Comparison of ENCODE assay signal across 26 cellular contexts in genomic region chr7:100370746-100371145, GRCh38. TPM values are rescaled to one million over a fixed set of nuclear protein-coding genes. Genes with fewer than 3 reads are reported as not detected.
DNase-seq lines count a peak whose midpoint lies in the region; ATAC-seq, FAIRE-seq and TF ChIP-seq lines count a peak whose summit lies in the region.
"Had no signal": no experiment of that assay in that cellular context is flagged by ENCODE, and none has a peak within 500 bp of the region (broad histone marks: within the 10 kb centered on the region; RNA-seq: fewer than 3 reads in every experiment).

No MANE protein-coding gene starts in this region.

- H3K18ac ChIP-seq in H1 (ENCODE audit: extremely low read depth, low read length), result peak overlapping the region; percentile 88; the same call in 1 of the 2 replicates

- in situ Hi-C loops in GM13977 (cut with MboI; ENCODE audit: low pct_unique_long_range_greater_than_20kb, low sequenced_read_pairs, unreplicated experiment), result no loop called here

- H3K4me3 Mint-ChIP-seq in CD14-positive monocyte, result no peak overlapping the region
- peak overlapping the region; percentile 49 for H3K4me3 Mint-ChIP-seq in neural crest cell
- H3K4me3 Mint-ChIP-seq: activated CD4-positive, alpha-beta memory T cell treated with anti-CD3 and anti-CD28 coated beads for 36 hours; T-cell had no signal

- peak overlapping the region; percentile 62 for H4K91ac ChIP-seq in H1 (replicated peaks; ENCODE audit: insufficient read length, low read length)

- H3K79me2 ChIP-seq in H1 (ENCODE audit: control insufficient read depth in 1 of 2, insufficient read depth in 2 of 2, low read length in 2 of 2), result no peaks in the 10 kb centered on the region

- H3K23ac ChIP-seq in H1 (ENCODE audit: insufficient read length), result no peak overlapping the region

- peaks cover 21 to 24% of the 10 kb centered on the region in 2 donors for H3K36me3 Mint-ChIP-seq in CD14-positive monocyte
- H3K36me3 Mint-ChIP-seq in neural crest cell (ENCODE audit: low read depth), result peaks cover 2% of the 10 kb centered on the region

- H2BK5ac ChIP-seq in H1 (ENCODE audit: low read depth, low read length), result peak overlapping the region; percentile 6; the same call in 1 of the 2 replicates

- no peaks in the 10 kb centered on the region for H3K23me2 ChIP-seq in H1 (ENCODE audit: low read depth, low read length)

- POLR2A ChIA-PET in H1 (lab: Charles Lee; ENCODE audit: partially characterized antibody), result interaction anchor here (0.6 to 3.7 kb wide), 8 partner anchors 10 to 59 kb away, joined by 3 to 21 read pairs (median 4); partner anchors contain the start of gene MEPCE

- FAIRE-seq in H1 (lab: Jason Lieb, UNC), result no peak
- FAIRE-seq: HTR-8/SVneo had no signal

- ATAC-seq in GM18861 (IDR thresholded peaks at IDR 0.05; ENCODE audit: unreplicated experiment), result no peak
- ATAC-seq in SK-N-SH treated with all-trans-retinoic acid at 6 μM for 48 hours, result no peak
- ATAC-seq: foreskin keratinocyte, left colon, mucosa of descending colon, T-cell had no signal

- no peaks in the 10 kb centered on the region for H3K9me3 Mint-ChIP-seq in CD14-positive monocyte
- no peaks in the 10 kb centered on the region for H3K9me3 Mint-ChIP-seq in neural crest cell
- H3K9me3 Mint-ChIP-seq: activated CD4-positive, alpha-beta memory T cell treated with anti-CD3 and anti-CD28 coated beads for 36 hours; T-cell had no signal

- CTCF ChIA-PET in H1 (lab: Charles Lee; ENCODE audit: partially characterized antibody), result interaction anchor here (0.7 kb wide), 1 partner anchor 38 kb away, joined by 3 read pairs; no protein-coding TSS in a partner anchor

- TF ChIP-seq CTCF in CD14-positive monocyte (IDR thresholded peaks at IDR 0.05), result no peak
- TF ChIP-seq CTCF in H1 (IDR thresholded peaks at IDR 0.05; ENCODE audit: control extremely low read depth in 1 of 3, insufficient read depth in 1 of 3, low read depth in 1 of 3, low read length in 3 of 3), result no peak
- no peak for TF ChIP-seq CTCF in neural crest cell (conservative IDR thresholded peaks at IDR 0.05)
- no peak for TF ChIP-seq CTCF in GM13977 (IDR thresholded peaks at IDR 0.05; ENCODE audit: extremely low read depth, insufficient read depth, missing control alignments)

- peak overlapping the region; percentile 74 for H4K5ac ChIP-seq in H1 (ENCODE audit: insufficient read length, low read depth, low read length)

- no peak overlapping the region for H4K8ac ChIP-seq in H1 (ENCODE audit: extremely low read depth, insufficient read depth, low read length)

- no peak for TF ChIP-seq EP300 in H1 (IDR thresholded peaks at IDR 0.05; ENCODE audit: borderline replicate concordance in 1 of 2, low read depth in 2 of 2, low read length in 2 of 2)

- 71% methylated on average over 6 of the region's 6 CpGs; no CpG with 5 or more reads in 1 of the 2 experiments for WGBS in H1 (ENCODE audit: extremely low coverage in 1 of 2, insufficient coverage in 1 of 2, insufficient read length in 1 of 2, insufficient replicate concordance in 2 of 2, low coverage in 1 of 2, low lambda C conversion rate in 2 of 2, missing lambda C conversion rate in 1 of 2), 2 experiments

- intact Hi-C loops in CD14-positive monocyte (cut with micrococcal nuclease), result no loop called here

- no peak overlapping the region for H2BK15ac ChIP-seq in H1 (ENCODE audit: low read length)

- TF ChIP-seq POLR2A in H1 (IDR thresholded peaks at IDR 0.05; ENCODE audit: control extremely low read depth in 1 of 2, low read depth in 2 of 2, low read length in 2 of 2), result 0 out of 3 replicates have a peak, but pooled peaks of 1 of the 2 experiments have one; percentile 7

- H3K4me1 Mint-ChIP-seq in CD14-positive monocyte (peaks cover 91% of the 10 kb centered on the region), neural crest cell (peaks cover 11% of the 10 kb centered on the region)

- DNase-seq in CD14-positive monocyte (ENCODE audit: low spot score), result no peak
- DNase-seq in H1 (ENCODE audit: low read depth in 1 of 2, low spot score in 2 of 2), result no peak
- no peak for DNase-seq in neural crest cell (ENCODE audit: low read depth, low spot score)
- no peak for DNase-seq in GM13977 (ENCODE audit: low spot score)
- DNase-seq in SIG-M5 (lab: John Stamatoyannopoulos, UW), result no peak
- DNase-seq: activated CD4-positive, alpha-beta memory T cell treated with anti-CD3 and anti-CD28 coated beads for 36 hours; Calu3; dermis blood vessel endothelial cell; foreskin keratinocyte; GM23248; left colon; NCI-H1436 treated with DMSO at 0.1 percent for 48 hours; NCI-H2171 treated with DMSO at 0.1 percent for 48 hours; Right ventricle myocardium superior; stimulated activated CD4-positive, alpha-beta T cell treated with anti-CD3 and anti-CD28 coated beads, Interleukin-15, amount 100 ng/mL, for 24 hours; stimulated activated naive CD4-positive, alpha-beta T cell; T-cell had no signal

- H3K4me1 ChIP-seq in HUES6 (ENCODE audit: control insufficient read depth, insufficient read depth, low read length), result peaks cover 38% of the 10 kb centered on the region
- peaks cover 0 to 31% (median 19%) of the 10 kb centered on the region in 4 experiments; a peak in 6 of 7 replicates for H3K4me1 ChIP-seq in H1 (replicated peaks in 1 of 4; ENCODE audit: control insufficient read depth in 3 of 4, insufficient read depth in 4 of 4, low read length in 3 of 4)
- H3K4me1 ChIP-seq: foreskin keratinocyte had no signal

- peak overlapping the region; percentile 99 to 100 (median 99) for H3K27ac Mint-ChIP-seq in CD14-positive monocyte
- H3K27ac Mint-ChIP-seq in neural crest cell (ENCODE audit: unreplicated experiment), result no peak overlapping the region
- H3K27ac Mint-ChIP-seq: activated CD4-positive, alpha-beta memory T cell treated with anti-CD3 and anti-CD28 coated beads for 36 hours had no signal

- peaks cover 0 to 6% (median 0%) of the 10 kb centered on the region in 3 donors for H3K27me3 Mint-ChIP-seq in CD14-positive monocyte (ENCODE audit: low read depth in 3 of 3)
- H3K27me3 Mint-ChIP-seq in neural crest cell (ENCODE audit: low read depth), result peaks cover 2% of the 10 kb centered on the region
- H3K27me3 Mint-ChIP-seq: activated CD4-positive, alpha-beta memory T cell treated with anti-CD3 and anti-CD28 coated beads for 36 hours; T-cell had no signal

- no peaks in the 10 kb centered on the region for H4K20me1 ChIP-seq in H1 (replicated peaks in 1 of 2; ENCODE audit: control insufficient read depth in 1 of 2, insufficient read depth in 2 of 2, low read length in 2 of 2)

- no peak overlapping the region for H3K14ac ChIP-seq in H1 (ENCODE audit: insufficient read length)

- H2BK12ac ChIP-seq in H1 (ENCODE audit: low read depth, low read length), result peak overlapping the region; percentile 90

- H3K36me3 ChIP-seq in HUES6 (ENCODE audit: control insufficient read depth, insufficient read depth, low read length) (peaks cover 10% of the 10 kb centered on the region), H1 (ENCODE audit: control insufficient read depth in 2 of 4, insufficient read depth in 4 of 4, low read length in 3 of 4) (peaks cover 0 to 13% (median 0%) of the 10 kb centered on the region in 4 experiments; a peak in 1 of 8 replicates)
- H3K36me3 ChIP-seq: right atrium auricular region had no signal

- no peak overlapping the region for H2AK5ac ChIP-seq in H1 (ENCODE audit: low read depth, low read length)

- peaks cover 2% of the 10 kb centered on the region; the same call in 1 of the 2 replicates for H3K79me1 ChIP-seq in H1 (ENCODE audit: low read depth, low read length)

- H3K4ac ChIP-seq in H1 (replicated peaks; ENCODE audit: insufficient read length, low read depth, low read length), result no peak overlapping the region

- no peak overlapping the region for H3K9ac ChIP-seq in HUES6 (ENCODE audit: low read length)
- no peak overlapping the region for H3K9ac ChIP-seq in H1 (replicated peaks in 1 of 4; ENCODE audit: extremely low read depth in 1 of 4, low read depth in 3 of 4, low read length in 3 of 4)
- H3K9ac ChIP-seq: GM23248 had no signal

- H2BK20ac ChIP-seq in H1 (ENCODE audit: low read length), result peak overlapping the region; percentile 72; the same call in 1 of the 2 replicates

- H3K27me3 ChIP-seq in HUES6 (ENCODE audit: control insufficient read depth, insufficient read depth, low read length) (no peaks in the 10 kb centered on the region), H1 (replicated peaks in 1 of 4; ENCODE audit: control insufficient read depth in 3 of 4, extremely low read depth in 1 of 4, insufficient read depth in 3 of 4, low read length in 3 of 4) (0 out of 7 replicates have a peak, but pooled peaks cover 0 to 2% (median 0%) of the 10 kb centered on the region in 4 experiments)
- H3K27me3 ChIP-seq: foreskin keratinocyte, right atrium auricular region, tibial nerve had no signal

- no peak for TF ChIP-seq RAD21 in H1 (IDR thresholded peaks at IDR 0.05 in 1 of 2, conservative IDR thresholded peaks at IDR 0.05 in 1 of 2; ENCODE audit: low read depth in 2 of 2, low read length in 2 of 2)

- H3K56ac ChIP-seq in H1 (replicated peaks; ENCODE audit: insufficient read length, low read depth, low read length), result no peak overlapping the region

- H2BK120ac ChIP-seq in H1 (replicated peaks; ENCODE audit: low read depth, low read length), result no peak overlapping the region

- H3K9me3 ChIP-seq in HUES6 (ENCODE audit: control insufficient read depth, insufficient read depth, low read depth, low read length), result no peaks in the 10 kb centered on the region
- H3K9me3 ChIP-seq in H1 (ENCODE audit: insufficient read depth in 2 of 2, low read depth in 1 of 2, low read length in 1 of 2), result no peaks in the 10 kb centered on the region
- H3K9me3 ChIP-seq: mucosa of descending colon, right atrium auricular region, tibial nerve had no signal

- no peak overlapping the region for H3K4me3 ChIP-seq in HUES6 (ENCODE audit: low read depth, low read length)
- no peak overlapping the region for H3K4me3 ChIP-seq in H1 (ENCODE audit: extremely low read depth in 1 of 4, insufficient read depth in 2 of 4, low read depth in 3 of 4, low read length in 4 of 4)
- H3K4me3 ChIP-seq: GM23248, mucosa of descending colon, right atrium auricular region, tibial nerve had no signal

- H3K4me2 ChIP-seq in H1 (ENCODE audit: insufficient read depth in 1 of 2, low read depth in 2 of 2, low read length in 2 of 2), result peak overlapping the region in 1 of 2 experiments; percentile 48; a peak in 1 of 4 replicates

- 0 out of 2 replicates have a peak overlapping the region, but pooled peaks have one; percentile 22 for H3K27ac ChIP-seq in HUES6 (ENCODE audit: low read depth, low read length)
- H3K27ac ChIP-seq in H1 (ENCODE audit: low read depth, low read length), result no peak overlapping the region
- H3K27ac ChIP-seq: epithelial cell of prostate, foreskin keratinocyte, GM23248, VCaP had no signal

- no peak overlapping the region for H2AFZ ChIP-seq in H1 (ENCODE audit: low read length)
- H2AFZ ChIP-seq: GM23248 had no signal

RNA-seq across cellular contexts. Expression of gene PILRA, which starts 2.5 kb away (rescaled TPM):
- polyA plus RNA-seq in CD14-positive monocyte (100 to 1,000 TPM; 364 to 491 TPM), H1 (2011; rRNA removed) (10.6 and 14.6 TPM in 2 replicates)
- total RNA-seq in H1 (2021; fragmentation: NEBNext Ultra II Directional; extraction: Animal tissue kit (Norgen Biotek cat#: 25700)), result 7.3 and 7.6 TPM in 2 replicates
- 10.5 TPM for polyA plus RNA-seq in H1 (2011; cell fraction: cytosol; rRNA removed)
- 28.5 TPM for polyA plus RNA-seq in H1 (2011; cell fraction: nucleus; rRNA removed)
- 4.3 to 10.2 TPM (median 6.3 TPM) in 4 replicates for polyA plus RNA-seq in H1 (2012, experiment 1 of 2)
- polyA plus RNA-seq in H1 (2012, experiment 2 of 2), result 1.2 TPM
- 4.1 TPM for polyA plus RNA-seq in H1 (2013, experiment 1 of 2)
- 3.1 TPM for polyA plus RNA-seq in H1 (2013, experiment 2 of 2)
- 1.5 and 3.7 TPM in 2 replicates for polyA minus RNA-seq in H1 (2011; rRNA and poly(A)+ RNA removed)
- polyA minus RNA-seq in H1 (2011; cell fraction: cytosol; rRNA and poly(A)+ RNA removed), result not detected
- polyA minus RNA-seq in H1 (2011; cell fraction: nucleus; rRNA and poly(A)+ RNA removed), result 8.8 TPM
- 2.6 and 2.7 TPM in 2 replicates for total RNA-seq in neural crest cell
- total RNA-seq: GM23248 had no signal

RNA-seq across cellular contexts. Expression of gene PILRB, which starts 12.8 kb away (rescaled TPM):
- polyA plus RNA-seq in CD14-positive monocyte (1 to 10 TPM; 1.7 to 2.2 TPM), H1 (2011; rRNA removed) (49.9 and 66.4 TPM in 2 replicates)
- total RNA-seq in H1 (2021; fragmentation: NEBNext Ultra II Directional; extraction: Animal tissue kit (Norgen Biotek cat#: 25700)), result 32.2 and 34.4 TPM in 2 replicates
- polyA plus RNA-seq in H1 (2011; cell fraction: cytosol; rRNA removed), result 79.7 TPM
- 359 TPM for polyA plus RNA-seq in H1 (2011; cell fraction: nucleus; rRNA removed)
- polyA plus RNA-seq in H1 (2012, experiment 1 of 2), result 30.1 to 49.2 TPM (median 44.8 TPM) in 4 replicates
- 16.2 TPM for polyA plus RNA-seq in H1 (2012, experiment 2 of 2)
- polyA plus RNA-seq in H1 (2013, experiment 1 of 2), result 22.7 TPM
- polyA plus RNA-seq in H1 (2013, experiment 2 of 2), result 18.3 TPM
- 16.8 and 26.5 TPM in 2 replicates for polyA minus RNA-seq in H1 (2011; rRNA and poly(A)+ RNA removed)
- polyA minus RNA-seq in H1 (2011; cell fraction: cytosol; rRNA and poly(A)+ RNA removed), result 7.7 TPM
- polyA minus RNA-seq in H1 (2011; cell fraction: nucleus; rRNA and poly(A)+ RNA removed), result 50.2 TPM
- total RNA-seq in neural crest cell, result 36.5 and 36.6 TPM in 2 replicates

RNA-seq across cellular contexts. Expression of gene ZCWPW1, which starts 57.8 kb away (rescaled TPM):
- polyA plus RNA-seq in CD14-positive monocyte, result 1 to 10 TPM in 1 of 2 donors, under 1 TPM in 1; 0.60 to 1.2 TPM
- total RNA-seq in H1 (2021; fragmentation: NEBNext Ultra II Directional; extraction: Animal tissue kit (Norgen Biotek cat#: 25700)), result 1.4 and 2.7 TPM in 2 replicates
- polyA plus RNA-seq in H1 (2011; rRNA removed), result 0.51 and 0.75 TPM in 2 replicates
- polyA plus RNA-seq in H1 (2011; cell fraction: cytosol; rRNA removed), result 1.5 TPM
- 2.8 TPM for polyA plus RNA-seq in H1 (2011; cell fraction: nucleus; rRNA removed)
- 1.0 to 2.7 TPM (median 1.6 TPM) in 4 replicates for polyA plus RNA-seq in H1 (2012, experiment 1 of 2)
- 0.33 TPM for polyA plus RNA-seq in H1 (2012, experiment 2 of 2)
- 2.0 TPM for polyA plus RNA-seq in H1 (2013, experiment 1 of 2)
- polyA plus RNA-seq in H1 (2013, experiment 2 of 2), result 1.5 TPM
- polyA minus RNA-seq in H1 (2011; rRNA and poly(A)+ RNA removed), result 0.29 and 0.69 TPM in 2 replicates
- polyA minus RNA-seq in H1 (2011; cell fraction: cytosol; rRNA and poly(A)+ RNA removed), result not detected
- polyA minus RNA-seq in H1 (2011; cell fraction: nucleus; rRNA and poly(A)+ RNA removed), result 1.3 TPM
- 1.8 and 2.0 TPM in 2 replicates for total RNA-seq in neural crest cell

RNA-seq across cellular contexts. Expression of gene MEPCE, which starts 58.9 kb away (rescaled TPM):
- 1 to 10 TPM; 2.9 to 3.3 TPM for polyA plus RNA-seq in CD14-positive monocyte
- 48.8 and 51.2 TPM in 2 replicates for total RNA-seq in H1 (2021; fragmentation: NEBNext Ultra II Directional; extraction: Animal tissue kit (Norgen Biotek cat#: 25700))
- polyA plus RNA-seq in H1 (2011; rRNA removed), result 22.8 and 25.8 TPM in 2 replicates
- polyA plus RNA-seq in H1 (2011; cell fraction: cytosol; rRNA removed), result 20.3 TPM
- 31.4 TPM for polyA plus RNA-seq in H1 (2011; cell fraction: nucleus; rRNA removed)
- 31.7 to 46.6 TPM (median 42.9 TPM) in 4 replicates for polyA plus RNA-seq in H1 (2012, experiment 1 of 2)
- 45.8 TPM for polyA plus RNA-seq in H1 (2012, experiment 2 of 2)
- 25.2 TPM for polyA plus RNA-seq in H1 (2013, experiment 1 of 2)
- 24.6 TPM for polyA plus RNA-seq in H1 (2013, experiment 2 of 2)
- 36.0 and 42.1 TPM in 2 replicates for polyA minus RNA-seq in H1 (2011; rRNA and poly(A)+ RNA removed)
- 18.4 TPM for polyA minus RNA-seq in H1 (2011; cell fraction: cytosol; rRNA and poly(A)+ RNA removed)
- polyA minus RNA-seq in H1 (2011; cell fraction: nucleus; rRNA and poly(A)+ RNA removed), result 31.3 TPM
- total RNA-seq in neural crest cell, result 46.9 and 49.8 TPM in 2 replicates
